ENCODE assay signal across 1 cellular context in genomic region chr21:38740131-38740530, GRCh38.
TF ChIP-seq lines count a peak whose summit lies in the region.

No MANE protein-coding gene starts in this region.

TF ChIP-seq in H1, 55 proteins besides CTCF, POLR2A, EP300 and RAD21:
- no peak for TF ChIP-seq SIRT6 (IDR thresholded peaks at IDR 0.05; ENCODE audit: low read length)
- no peak for TF ChIP-seq SP1 (IDR thresholded peaks at IDR 0.05; ENCODE audit: low read depth, low read length)
- TF ChIP-seq CTBP2 (IDR thresholded peaks at IDR 0.05; ENCODE audit: borderline replicate concordance, insufficient read depth, insufficient read length, low read length), result no peak
- TF ChIP-seq MAX (IDR thresholded peaks at IDR 0.05), result no peak
- no peak for TF ChIP-seq TAF7 (optimal IDR thresholded peaks at IDR 0.05; ENCODE audit: borderline replicate concordance, low read depth, low read length)
- TF ChIP-seq BACH1 (IDR thresholded peaks at IDR 0.05; ENCODE audit: low read length), result no peak
- TF ChIP-seq ZNF274 (IDR thresholded peaks at IDR 0.05; ENCODE audit: borderline replicate concordance, extremely low read depth, low read length), result no peak
- no peak for TF ChIP-seq SIX5 (IDR thresholded peaks at IDR 0.05; ENCODE audit: low read depth, low read length)
- TF ChIP-seq TBP (IDR thresholded peaks at IDR 0.05; ENCODE audit: low read depth, low read length), result no peak
- TF ChIP-seq ATF3 (IDR thresholded peaks at IDR 0.05; ENCODE audit: insufficient read depth, low read depth, low read length), result no peak
